8 cellular contexts compared by ENCODE assay signal in genomic region chr3:98593046-98593936, GRCh38. TPM values are rescaled to one million over a fixed set of nuclear protein-coding genes. Genes with fewer than 3 reads are reported as not detected.
A peak's percentile ranks its signal among the peaks of the same experiment; 100 is the strongest.
DNase-seq lines count a peak whose midpoint lies in the region; ATAC-seq and TF ChIP-seq lines count a peak whose summit lies in the region.

Gene CPOX, minus strand, starts transcription at chr3:98593611. Its CDS starts 107 bp downstream, at chr3:98593504.

- no peak for TF ChIP-seq POLR2A in IMR-90 (IDR thresholded peaks at IDR 0.05; ENCODE audit: low read depth, low read length)

- 0% methylated on average over 57 of the region's 84 CpGs; no CpG with 5 or more reads in 1 of the 2 experiments for WGBS in IMR-90 (ENCODE audit: extremely low coverage in 2 of 2, insufficient read length in 1 of 2), 2 experiments

- DNase-seq in DMS153 (lab: John Stamatoyannopoulos, UW) (peak; percentile 84), IMR-90 (peak; percentile 88), PC-9 (peak; percentile 88 to 94), myocyte (ENCODE audit: low read depth) (peak; percentile 91)
- peak; percentile 76 for DNase-seq in activated T-cell treated with anti-CD3 and anti-CD28 coated beads, Interleukin-2, amount 50 U/mL, for 4 hours
- DNase-seq in stimulated activated CD8-positive, alpha-beta memory T cell treated with anti-CD3 and anti-CD28 coated beads, Interleukin-7, amount 100 ng/mL, for 4 hours (ENCODE audit: low read depth in 2 of 2): peak; percentile 67 to 80

- H2BK15ac ChIP-seq in IMR-90 (ENCODE audit: low read depth, low read length): no peak within 1 kb of the TSS; the same call in 2 of the 3 replicates

- no peaks in the 10 kb centered on the region for H3K9me3 Mint-ChIP-seq in activated T-cell treated with anti-CD3 and anti-CD28 coated beads, Interleukin-2, amount 50 U/mL, for 4 hours

- peaks cover 6% of the 10 kb centered on the region for H3K36me3 ChIP-seq in IMR-90 (ENCODE audit: control insufficient read depth, insufficient read depth, low read length)
- H3K36me3 ChIP-seq in PC-9 (ENCODE audit: low read depth): peaks cover 10% of the 10 kb centered on the region; the same call in 1 of the 2 replicates

- no peak within 1 kb of the TSS for H2BK20ac ChIP-seq in IMR-90 (ENCODE audit: low read depth, low read length)

- TF ChIP-seq CTCF in IMR-90 (conservative IDR thresholded peaks at IDR 0.05; ENCODE audit: low read depth, low read length) (no peak), PC-9 (conservative IDR thresholded peaks at IDR 0.05) (no peak; the same call in 1 of the 2 replicates)

- H3K23ac ChIP-seq in IMR-90 (ENCODE audit: low read depth, low read length): peak within 1 kb of the TSS; percentile 68

- peak within 1 kb of the TSS; percentile 3; the same call in 1 of the 2 replicates for H4K5ac ChIP-seq in IMR-90 (ENCODE audit: low read depth, low read length)

- peak within 1 kb of the TSS; percentile 66 for H3K9ac ChIP-seq in IMR-90 (ENCODE audit: low read depth, low read length)

- dilution Hi-C loops in IMR-90 (cut with HindIII; ENCODE audit: low sequenced_read_pairs, unreplicated experiment): no loop called here

- H2AFZ ChIP-seq in IMR-90 (replicated peaks; ENCODE audit: low read length, poor library complexity): peak within 1 kb of the TSS; percentile 97
- peak within 1 kb of the TSS; percentile 91 for H2AFZ ChIP-seq in PC-9

- H3K79me1 ChIP-seq in IMR-90 (ENCODE audit: low read depth in 1 of 2, low read length in 2 of 2): peaks cover 8 to 21% of the 10 kb centered on the region in 2 experiments; a peak in 3 of 4 replicates

- no peak for TF ChIP-seq RAD21 in IMR-90 (IDR thresholded peaks at IDR 0.05; ENCODE audit: low read length)

- H3K9me1 ChIP-seq in IMR-90 (ENCODE audit: insufficient read depth, low read length): no peaks in the 10 kb centered on the region

- CTCF ChIA-PET in IMR-90 (lab: Yijun Ruan, JAX) (interaction anchor here (1.5 kb wide), 1 partner anchor 9 kb away, joined by 3 read pairs; no protein-coding TSS in a partner anchor), PC-9 (lab: Charles Lee) (interaction anchor here (0.6 to 1.4 kb wide), 6 partner anchors 9 to 1156 kb away, joined by 3 to 6 read pairs (median 3); no protein-coding TSS in a partner anchor)

- H3K56ac ChIP-seq in IMR-90 (ENCODE audit: extremely low read depth, insufficient read depth, low read length): peak within 1 kb of the TSS; percentile 7

- no peaks in the 10 kb centered on the region for H3K27me3 ChIP-seq in IMR-90 (ENCODE audit: control insufficient read depth, insufficient read depth, low read length)
- H3K27me3 ChIP-seq in PC-9 (ENCODE audit: insufficient read depth, low read depth): no peaks in the 10 kb centered on the region

- ATAC-seq in GM21529 (IDR thresholded peaks at IDR 0.05; ENCODE audit: unreplicated experiment) (peak; percentile 95), IMR-90 (ENCODE audit: low read depth) (peak; percentile 98), esophagus mucosa (peak; percentile 98)
- peak; percentile 98 to 99 for ATAC-seq in activated T-cell treated with anti-CD3 and anti-CD28 coated beads, Interleukin-2, amount 50 U/mL, for 4 hours

- in situ Hi-C loops in IMR-90 (cut with MboI; ENCODE audit: low sequenced_read_pairs): loop anchor here (25.0 kb wide), 1 partner anchor 781 kb away; the partner anchor contains the start of gene CRYBG3

- H3K9me3 ChIP-seq in IMR-90 (ENCODE audit: control insufficient read depth, insufficient read depth, low read length) (no peaks in the 10 kb centered on the region), PC-9 (ENCODE audit: insufficient read depth, low read depth) (no peaks in the 10 kb centered on the region)

- H3K4me2 ChIP-seq in IMR-90 (ENCODE audit: low read depth, low read length) (peak within 1 kb of the TSS; percentile 98), PC-9 (peak within 1 kb of the TSS; percentile 84)

- no peak within 1 kb of the TSS; the same call in 1 of the 2 replicates for H2AK5ac ChIP-seq in IMR-90 (ENCODE audit: low read depth, low read length)

- H3K14ac ChIP-seq in IMR-90 (replicated peaks; ENCODE audit: low read depth, low read length): peak within 1 kb of the TSS; percentile 63

- POLR2A ChIA-PET in IMR-90 (lab: Charles Lee; ENCODE audit: unreplicated experiment) (no interaction called here), PC-9 (lab: Charles Lee; ENCODE audit: unreplicated experiment) (interaction anchor here (0.6 to 0.7 kb wide), 3 partner anchors 62 to 89 kb away, joined by 3 to 5 read pairs (median 3); partner anchors contain the start of gene CLDND1)

- H2BK120ac ChIP-seq in IMR-90 (ENCODE audit: low read depth, low read length): peak within 1 kb of the TSS; percentile 25; the same call in 1 of the 2 replicates

- no peaks in the 10 kb centered on the region for H4K20me1 ChIP-seq in IMR-90 (ENCODE audit: insufficient read depth, low read length)
- no peaks in the 10 kb centered on the region for H4K20me1 ChIP-seq in PC-9 (ENCODE audit: insufficient read depth)

- peaks cover 14% of the 10 kb centered on the region for H3K36me3 Mint-ChIP-seq in activated T-cell treated with anti-CD3 and anti-CD28 coated beads, Interleukin-2, amount 50 U/mL, for 4 hours (ENCODE audit: insufficient read depth)

- H3K4me1 ChIP-seq in IMR-90 (ENCODE audit: control insufficient read depth, insufficient read depth, low read length) (peaks cover 2% of the 10 kb centered on the region; the same call in 1 of the 2 replicates), PC-9 (replicated peaks; ENCODE audit: insufficient read depth) (peaks cover 12% of the 10 kb centered on the region)

- peak within 1 kb of the TSS; percentile 58 to 86; a peak in 3 of 4 replicates for H4K8ac ChIP-seq in IMR-90 (ENCODE audit: low read depth in 2 of 2, low read length in 2 of 2)

- peak within 1 kb of the TSS; percentile 97 for H3K4me3 Mint-ChIP-seq in activated T-cell treated with anti-CD3 and anti-CD28 coated beads, Interleukin-2, amount 50 U/mL, for 4 hours

- H3K79me2 ChIP-seq in PC-9 (ENCODE audit: low read depth): peaks cover 16% of the 10 kb centered on the region

- BruUV-seq in IMR-90 (replicated peaks; lab: Mats Ljungman, UMichigan) (no TSS peak), PC-9 (replicated peaks; lab: Mats Ljungman, UMichigan) (no TSS peak)

- H3K27me3 Mint-ChIP-seq in activated T-cell treated with anti-CD3 and anti-CD28 coated beads, Interleukin-2, amount 50 U/mL, for 4 hours (ENCODE audit: low read depth): no peaks in the 10 kb centered on the region

- H2AK9ac ChIP-seq in IMR-90 (replicated peaks; ENCODE audit: low read depth, low read length, poor library complexity): peak within 1 kb of the TSS; percentile 77

- H4K91ac ChIP-seq in IMR-90 (ENCODE audit: insufficient read depth, low read depth, low read length): peak within 1 kb of the TSS; percentile 16

- intact Hi-C loops in IMR-90 (cut with micrococcal nuclease): no loop called here
- intact Hi-C loops in PC-9 (cut with micrococcal nuclease; ENCODE audit: unreplicated experiment): loop anchor here (1.0 to 5.0 kb wide), 4 partner anchors 71 to 309 kb away; partner anchors contain the start of genes CLDND1 and DCBLD2

- no peaks in the 10 kb centered on the region for H3K9me2 ChIP-seq in PC-9 (ENCODE audit: insufficient read depth)

- peak within 1 kb of the TSS; percentile 0 for H3K18ac ChIP-seq in IMR-90 (ENCODE audit: low read depth, low read length)

- 0 out of 2 replicates have a peak, but pooled peaks cover 7% of the 10 kb centered on the region for H3F3A ChIP-seq in PC-9 (ENCODE audit: insufficient read depth, low read depth)

- H3K27ac ChIP-seq in IMR-90 (ENCODE audit: insufficient read depth, low read length): peak within 1 kb of the TSS; percentile 65
- H3K27ac ChIP-seq in PC-9: peak within 1 kb of the TSS; percentile 23

- peaks cover 31% of the 10 kb centered on the region for H3K4me1 Mint-ChIP-seq in activated T-cell treated with anti-CD3 and anti-CD28 coated beads, Interleukin-2, amount 50 U/mL, for 4 hours (ENCODE audit: low read depth)

- peak within 1 kb of the TSS; percentile 81 for H3K4me3 ChIP-seq in IMR-90 (ENCODE audit: insufficient read depth, low read depth, low read length)
- peak within 1 kb of the TSS; percentile 66 for H3K4me3 ChIP-seq in PC-9

- H3K4ac ChIP-seq in IMR-90 (ENCODE audit: low read depth, low read length): peak within 1 kb of the TSS; percentile 39

- peak within 1 kb of the TSS; percentile 22 for H2BK5ac ChIP-seq in IMR-90 (ENCODE audit: low read depth, low read length, poor library complexity, severe bottlenecking)

TF ChIP-seq in IMR-90, 13 proteins besides CTCF, POLR2A, EP300 and RAD21:
- TF ChIP-seq MAZ (IDR thresholded peaks at IDR 0.05; ENCODE audit: borderline replicate concordance, low read depth, low read length): peak; percentile 30; the same call in 1 of the 2 replicates
- no peak for TF ChIP-seq BHLHE40 (IDR thresholded peaks at IDR 0.05; ENCODE audit: low read depth, low read length)
- peak; percentile 64 for TF ChIP-seq CEBPB (IDR thresholded peaks at IDR 0.05; ENCODE audit: low read depth, low read length)
- TF ChIP-seq NFE2L2 (IDR thresholded peaks at IDR 0.05; ENCODE audit: low read depth, low read length): no peak
- TF ChIP-seq MXI1 (IDR thresholded peaks at IDR 0.05; ENCODE audit: borderline replicate concordance, low read depth, low read length): peak; percentile 46; the same call in 1 of the 2 replicates

RNA-seq across cellular contexts. Expression of gene CPOX, which starts in this region (rescaled TPM):
- 14.5 and 20.3 TPM in 2 replicates for total RNA-seq in IMR-90 (2012; rRNA removed)
- 17.9 and 19.4 TPM in 2 replicates for polyA plus RNA-seq in IMR-90 (2012; rRNA removed)
- 14.1 and 20.7 TPM in 2 replicates for polyA plus RNA-seq in IMR-90 (2012; cell fraction: cytosol; rRNA removed)
- 27.3 and 29.1 TPM in 2 replicates for polyA plus RNA-seq in IMR-90 (2012; cell fraction: nucleus; rRNA removed; ENCODE audit: low replicate concordance)
- 30.4 and 35.2 TPM in 2 replicates for total RNA-seq in PC-9 (2021)
- total RNA-seq in activated T-cell treated with anti-CD3 and anti-CD28 coated beads, Interleukin-2, amount 50 U/mL, for 4 hours: 10 to 100 TPM; 46.0 to 50.0 (median 48.5) TPM
- total RNA-seq in esophagus mucosa: 15.4 TPM
- 18.2 and 19.1 TPM in 2 replicates for total RNA-seq in myocyte
- 10.3 TPM for polyA plus RNA-seq in myocyte (2012)

Comparison
In these comparisons a context has a peak if more than half of its experiments do, and no peak if none do; other contexts are left out.
1. Peak in every context shown above with its lines: DNase-seq, ATAC-seq, H3K4me3 ChIP-seq and H3K27ac ChIP-seq.